9 cellular contexts compared by ENCODE assay signal in genomic region chr1:244654284-244655038, GRCh38. TPM values are rescaled to one million over a fixed set of nuclear protein-coding genes. Genes with fewer than 3 reads are reported as not detected.
DNase-seq lines count a peak whose midpoint lies in the region; ATAC-seq, FAIRE-seq and TF ChIP-seq lines count a peak whose summit lies in the region.
"Had no signal": no experiment of that assay in that cellular context is flagged by ENCODE, and none has a peak within 500 bp of the region (broad histone marks: within the 10 kb centered on the region; RNA-seq: fewer than 3 reads in every experiment).

No MANE protein-coding gene starts in this region.

- 15 to 18% methylated on average over 4 of the region's 4 CpGs for WGBS in tibial nerve, 2 donors

- peak overlapping the region; percentile 94 for H3K9ac ChIP-seq in astrocyte (ENCODE audit: low read length)

- H3K4me2 ChIP-seq in astrocyte (ENCODE audit: low read length) = peak overlapping the region; percentile 85

- H3K27me3 Mint-ChIP-seq in astrocyte (ENCODE audit: low read depth, unreplicated experiment) = no peaks in the 10 kb centered on the region
- peaks cover 0 to 7% (median 2%) of the 10 kb centered on the region in 3 donors for H3K27me3 Mint-ChIP-seq in immature natural killer cell (ENCODE audit: low read depth in 3 of 3)
- H3K27me3 Mint-ChIP-seq: stimulated activated naive B cell treated with anti-CD40 and anti-IgM and Interleukin-4, amounts not matched to agents 10 μg/mL and 1 μg/mL and 100 μg/mL, for 72 hours had no signal

- TF ChIP-seq CTCF in astrocyte (IDR thresholded peaks at IDR 0.05; ENCODE audit: insufficient read depth, low read depth, low read length) (no peak), left lung (IDR thresholded peaks at IDR 0.05) (no peak), tibial nerve (IDR thresholded peaks at IDR 0.05) (no peak)

- H3K27me3 ChIP-seq in astrocyte (ENCODE audit: insufficient read depth, low read length) (no peaks in the 10 kb centered on the region), left lung (no peaks in the 10 kb centered on the region), tibial nerve (no peaks in the 10 kb centered on the region)

- H3K9me3 ChIP-seq in astrocyte (ENCODE audit: insufficient read depth, low read depth, low read length) (no peaks in the 10 kb centered on the region), left lung (no peaks in the 10 kb centered on the region), tibial nerve (no peaks in the 10 kb centered on the region)

- H3K4me3 Mint-ChIP-seq in astrocyte (ENCODE audit: unreplicated experiment) = no peak overlapping the region
- H3K4me3 Mint-ChIP-seq in immature natural killer cell = no peak overlapping the region
- H3K4me3 Mint-ChIP-seq: stimulated activated naive B cell treated with anti-CD40 and anti-IgM and Interleukin-4, amounts not matched to agents 10 μg/mL and 1 μg/mL and 100 μg/mL, for 72 hours had no signal

- H3K27ac Mint-ChIP-seq in astrocyte (ENCODE audit: unreplicated experiment) (no peak overlapping the region), immature natural killer cell (no peak overlapping the region)
- H3K27ac Mint-ChIP-seq: stimulated activated naive B cell treated with anti-CD40 and anti-IgM and Interleukin-4, amounts not matched to agents 10 μg/mL and 1 μg/mL and 100 μg/mL, for 72 hours had no signal

- H3K4me3 ChIP-seq in astrocyte (ENCODE audit: insufficient read depth, low read depth, low read length) (peak overlapping the region; percentile 82), left lung (peak overlapping the region; percentile 85 to 94), tibial nerve (peak overlapping the region; percentile 75 to 98 (median 94))

- H2AFZ ChIP-seq in astrocyte (ENCODE audit: low read depth, low read length) = no peak overlapping the region

- H3K36me3 ChIP-seq in astrocyte (ENCODE audit: insufficient read depth, low read length) (peaks cover 7% of the 10 kb centered on the region), left lung (peaks cover 0 to 6% of the 10 kb centered on the region in 2 donors), tibial nerve (peaks cover 0 to 8% (median 0%) of the 10 kb centered on the region in 3 donors)

- TF ChIP-seq POLR2A in tibial nerve (IDR thresholded peaks at IDR 0.05) (no peak), GM18505 (IDR thresholded peaks at IDR 0.05; ENCODE audit: borderline replicate concordance, extremely low read depth, insufficient read depth, insufficient read length) (no peak)

- H3K4me1 Mint-ChIP-seq in astrocyte (ENCODE audit: low read depth, unreplicated experiment) (peaks cover 5% of the 10 kb centered on the region), immature natural killer cell (peaks cover 22 to 30% of the 10 kb centered on the region in 2 donors)

- ATAC-seq in left lung = no peak
- no peak for ATAC-seq in GM18505 (IDR thresholded peaks at IDR 0.05; ENCODE audit: unreplicated experiment)
- ATAC-seq: stimulated activated naive B cell treated with anti-CD40 and anti-IgM and Interleukin-4, amounts not matched to agents 10 μg/mL and 1 μg/mL and 100 μg/mL, for 72 hours had no signal

- H3K4me1 ChIP-seq in astrocyte (ENCODE audit: insufficient read depth, low read length) = peaks cover 14% of the 10 kb centered on the region
- peaks cover 31 to 62% of the 10 kb centered on the region in 2 donors for H3K4me1 ChIP-seq in left lung
- peaks cover 0 to 47% (median 15%) of the 10 kb centered on the region in 4 donors for H3K4me1 ChIP-seq in tibial nerve

- no peak for FAIRE-seq in astrocyte (lab: Jason Lieb, UNC)

- H4K20me1 ChIP-seq in astrocyte (ENCODE audit: insufficient read depth, low read length) = peaks cover 55% of the 10 kb centered on the region

- H3K36me3 Mint-ChIP-seq in astrocyte (ENCODE audit: low read depth, unreplicated experiment) = peaks cover 6% of the 10 kb centered on the region
- peaks cover 4 to 8% (median 7%) of the 10 kb centered on the region in 3 donors for H3K36me3 Mint-ChIP-seq in immature natural killer cell

- intact Hi-C loops in left lung (cut with DNase I) = no loop called here

- DNase-seq in NOMO-1 (lab: John Stamatoyannopoulos, UW; ENCODE audit: unreplicated experiment in 2 of 2) (peak; percentile 8 to 14), NOMO-1 treated with dmso at 0.1 percent for 144 hours (lab: John Stamatoyannopoulos, UW; ENCODE audit: unreplicated experiment) (no peak), astrocyte (ENCODE audit: low read depth) (peak; percentile 4), left lung (no peak), tibial nerve (ENCODE audit: low spot score in 2 of 2) (no peak), immature natural killer cell (no peak), NCI-H1048 (lab: John Stamatoyannopoulos, UW) (no peak)
- DNase-seq: stimulated activated naive B cell treated with anti-CD40 and anti-IgM and Interleukin-4, amounts not matched to agents 10 μg/mL and 1 μg/mL and 100 μg/mL, for 72 hours had no signal

- no peak for TF ChIP-seq EP300 in tibial nerve (IDR thresholded peaks at IDR 0.05)

- H3K27ac ChIP-seq in astrocyte (ENCODE audit: low read depth, low read length) = peak overlapping the region; percentile 1
- peak overlapping the region; percentile 97 to 98 for H3K27ac ChIP-seq in left lung
- H3K27ac ChIP-seq in tibial nerve = peak overlapping the region in 3 of 4 donors; percentile 19 to 96 (median 93)

- peaks cover 64% of the 10 kb centered on the region for H3K79me2 ChIP-seq in astrocyte (ENCODE audit: insufficient read depth, low read length)

- H3K9me3 Mint-ChIP-seq in astrocyte (ENCODE audit: unreplicated experiment) = no peaks in the 10 kb centered on the region
- H3K9me3 Mint-ChIP-seq in immature natural killer cell = no peaks in the 10 kb centered on the region
- H3K9me3 Mint-ChIP-seq: stimulated activated naive B cell treated with anti-CD40 and anti-IgM and Interleukin-4, amounts not matched to agents 10 μg/mL and 1 μg/mL and 100 μg/mL, for 72 hours had no signal

RNA-seq across cellular contexts. Expression of gene DESI2, which starts 1.5 kb away (rescaled TPM):
- total RNA-seq in astrocyte (49.1 and 49.2 TPM in 2 replicates), left lung (10 to 100 TPM; 48.3 to 50.7 TPM), tibial nerve (10 to 100 TPM; 18.8 to 25.5 (median 23.1) TPM)
- polyA plus RNA-seq in immature natural killer cell = 10 to 100 TPM in 2 of 3 donors, 1 to 10 TPM in 1; 9.9 to 25.8 (median 20.7) TPM

Comparison
In these comparisons a context has a peak if more than half of its experiments do, and no peak if none do; other contexts are left out.
1. DNase-seq: peak in NOMO-1 (2 of 2) and astrocyte (single experiment); none in NOMO-1 treated with dmso at 0.1 percent for 144 hours (single experiment), left lung (0 of 2), tibial nerve (0 of 2), immature natural killer cell (0 of 3) and NCI-H1048 (single experiment).
2. H3K27ac ChIP-seq: peak in every context shown above with its lines; median percentile 98 in left lung; 93 in tibial nerve; 1 in astrocyte.
3. Peak in every context shown above with its lines, with median percentiles within 50 percentile points of each other: H3K4me3 ChIP-seq.